25 cellular contexts compared by ENCODE assay signal in the genomic region with DNA sequence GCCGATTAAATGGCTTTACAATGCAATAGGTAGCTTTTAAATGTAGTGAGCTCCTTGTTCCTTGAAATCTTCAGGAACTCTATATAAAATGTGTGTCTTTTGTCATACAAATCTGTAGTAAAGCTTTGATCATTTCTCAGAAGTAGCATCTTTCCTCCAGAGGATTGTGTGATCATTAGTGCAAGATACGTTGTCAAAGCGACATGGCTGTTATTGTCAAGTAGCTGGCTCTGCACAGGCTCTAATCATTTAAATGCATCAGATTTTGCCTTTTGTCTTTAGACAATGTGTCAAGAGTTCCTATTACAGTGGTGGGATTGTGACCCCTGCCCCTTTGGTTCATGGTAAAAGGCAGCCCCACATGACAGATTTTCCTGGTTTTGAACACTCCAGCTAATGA.
"Had no signal": no experiment of that assay in that cellular context is flagged by ENCODE, and none has a peak within 500 bp of the region (broad histone marks: within the 10 kb centered on the region; RNA-seq: fewer than 3 reads in every experiment).

No MANE protein-coding gene starts in this region.

- H3K27me3 ChIP-seq: dorsolateral prefrontal cortex, esophagus squamous epithelium, gastrocnemius medialis, left lung had no signal

- H3K9me3 ChIP-seq: esophagus squamous epithelium, gastrocnemius medialis, lower lobe of right lung, mucosa of descending colon had no signal

- H3K9me3 Mint-ChIP-seq: effector memory CD8-positive, alpha-beta T cell had no signal

- H3K27ac Mint-ChIP-seq: effector memory CD8-positive, alpha-beta T cell; endodermal cell; mesothelial cell of epicardium; naive B cell had no signal

- DNase-seq: dermis blood vessel endothelial cell; dorsolateral prefrontal cortex; effector CD8-positive, alpha-beta T cell; effector memory CD8-positive, alpha-beta T cell; endodermal cell; erythroblast; esophagus squamous epithelium; foreskin fibroblast; foreskin melanocyte; gastrocnemius medialis; glutamatergic neuron; head of caudate nucleus; heart right ventricle; hippocampal formation; left cardiac atrium; left lung; left ventricle myocardium superior; lower lobe of right lung; mesenchymal stem cell; mucosa of descending colon; naive B cell had no signal

- H3K4me1 ChIP-seq: gastrocnemius medialis, heart right ventricle, left lung, lower lobe of right lung had no signal

- ATAC-seq: effector memory CD8-positive, alpha-beta T cell; esophagus mucosa; gastrocnemius medialis; heart right ventricle; left cardiac atrium; left lung; left ventricle myocardium superior; lower lobe of right lung; mucosa of descending colon had no signal

- H3K4me3 Mint-ChIP-seq: effector memory CD8-positive, alpha-beta T cell; endodermal cell; mesothelial cell of epicardium; naive B cell had no signal

- H3K36me3 Mint-ChIP-seq: mesothelial cell of epicardium had no signal

- H3K27ac ChIP-seq: coronary artery, dorsolateral prefrontal cortex, epithelial cell of prostate, esophagus squamous epithelium, gastrocnemius medialis, heart right ventricle, left lung, lower lobe of right lung had no signal

- H3K4me1 Mint-ChIP-seq: mesothelial cell of epicardium, naive B cell had no signal

- H3K36me3 ChIP-seq: esophagus squamous epithelium, gastrocnemius medialis, heart right ventricle, left lung, lower lobe of right lung had no signal

- H3K4me3 ChIP-seq: coronary artery, dorsolateral prefrontal cortex, esophagus squamous epithelium, gastrocnemius medialis, heart right ventricle, left lung, lower lobe of right lung, mucosa of descending colon had no signal
